ENCODE assay signal across 13 cellular contexts in genomic region chr17:61124562-61124961, GRCh38.
DNase-seq lines count a peak whose midpoint lies in the region; ATAC-seq and TF ChIP-seq lines count a peak whose summit lies in the region.
"Had no signal": no experiment of that assay in that cellular context is flagged by ENCODE, and none has a peak within 500 bp of the region (broad histone marks: within the 10 kb centered on the region; RNA-seq: fewer than 3 reads in every experiment).

No MANE protein-coding gene starts in this region.

- H4K20me1 ChIP-seq in PC-3 (ENCODE audit: low read length): no peaks in the 10 kb centered on the region
- H4K20me1 ChIP-seq: BLaER1 treated with 17β-estradiol and CSF1 and Interleukin-3, amounts not matched to agents 10 nM and 100 nM had no signal

- H3K27ac ChIP-seq in PC-3 (ENCODE audit: low read length): no peak overlapping the region
- H3K27ac ChIP-seq: BLaER1 treated with 17β-estradiol and CSF1 and Interleukin-3, amounts not matched to agents 10 nM and 100 nM had no signal

- DNase-seq in NCI-H2171 treated with DMSO at 0.1 percent for 48 hours (lab: John Stamatoyannopoulos, UW) (peak; percentile 31), NCI-H2171 (lab: John Stamatoyannopoulos, UW) (no peak), NCI-H1105 treated with DMSO at 0.1 percent for 48 hours (lab: John Stamatoyannopoulos, UW) (peak; percentile 76), PC-3 (peak; percentile 24), mesothelial cell of epicardium (ENCODE audit: low spot score in 2 of 2, unreplicated experiment in 2 of 2) (no peak), CD14-positive monocyte (ENCODE audit: low spot score) (no peak), Caco-2 (no peak)
- DNase-seq: ACHN; CD4-positive, alpha-beta T cell; DMS79 had no signal

- no peak overlapping the region for H2AFZ ChIP-seq in PC-3 (ENCODE audit: low read length)

- no peaks in the 10 kb centered on the region for H3K9me2 ChIP-seq in PC-3 (replicated peaks; ENCODE audit: low read length)

- TF ChIP-seq CTCF in PC-3 (conservative IDR thresholded peaks at IDR 0.05; ENCODE audit: low read depth, low read length) (no peak), mesothelial cell of epicardium (IDR thresholded peaks at IDR 0.05; ENCODE audit: unreplicated experiment) (no peak), CD14-positive monocyte (IDR thresholded peaks at IDR 0.05) (no peak), Caco-2 (IDR thresholded peaks at IDR 0.05; ENCODE audit: insufficient read depth in 1 of 2, low read depth in 1 of 2, low read length in 1 of 2, severe bottlenecking in 1 of 2, unreplicated experiment in 1 of 2) (no peak)

- H3K4me2 ChIP-seq in PC-3 (ENCODE audit: low read length): no peak overlapping the region
- H3K4me2 ChIP-seq: BLaER1 treated with 17β-estradiol and CSF1 and Interleukin-3, amounts not matched to agents 10 nM and 100 nM had no signal

- no peak for ATAC-seq in PC-3
- ATAC-seq: GM12878, HCT116 had no signal

- H3K36me3 ChIP-seq in PC-3 (ENCODE audit: low read depth, low read length) (no peaks in the 10 kb centered on the region), Caco-2 (ENCODE audit: control insufficient read depth, insufficient read depth, low read length) (no peaks in the 10 kb centered on the region)
- H3K36me3 ChIP-seq: BLaER1 treated with 17β-estradiol and CSF1 and Interleukin-3, amounts not matched to agents 10 nM and 100 nM had no signal

- POLR2A ChIA-PET in PC-3 (lab: Charles Lee; ENCODE audit: unreplicated experiment) (no interaction called here), Caco-2 (lab: Charles Lee) (no interaction called here)

- CTCF ChIA-PET in PC-3 (lab: Charles Lee): no interaction called here
- CTCF ChIA-PET in Caco-2 (lab: Charles Lee): no interaction called here

- H3K4me1 ChIP-seq in PC-3 (ENCODE audit: insufficient read depth, low read length) (peaks cover 7% of the 10 kb centered on the region), Caco-2 (no peaks in the 10 kb centered on the region)

- H3K9ac ChIP-seq in PC-3 (ENCODE audit: low read length): no peak overlapping the region
- H3K9ac ChIP-seq: BLaER1 treated with 17β-estradiol and CSF1 and Interleukin-3, amounts not matched to agents 10 nM and 100 nM had no signal

- peaks cover 64% of the 10 kb centered on the region for H3K4me1 Mint-ChIP-seq in mesothelial cell of epicardium
- peaks cover 25% of the 10 kb centered on the region for H3K4me1 Mint-ChIP-seq in CD14-positive monocyte
- no peaks in the 10 kb centered on the region for H3K4me1 Mint-ChIP-seq in Caco-2 (ENCODE audit: low read depth, unreplicated experiment)

- H3K27ac Mint-ChIP-seq in mesothelial cell of epicardium: peak overlapping the region; percentile 51
- H3K27ac Mint-ChIP-seq in CD14-positive monocyte: no peak overlapping the region
- no peak overlapping the region for H3K27ac Mint-ChIP-seq in Caco-2 (ENCODE audit: unreplicated experiment)
- H3K27ac Mint-ChIP-seq: CD4-positive, alpha-beta T cell had no signal

- H3K27me3 ChIP-seq in PC-3 (ENCODE audit: low read length) (no peaks in the 10 kb centered on the region), Caco-2 (replicated peaks; ENCODE audit: control insufficient read depth, insufficient read depth, low read length) (no peaks in the 10 kb centered on the region)
- H3K27me3 ChIP-seq: BLaER1 treated with 17β-estradiol and CSF1 and Interleukin-3, amounts not matched to agents 10 nM and 100 nM had no signal

- H3K4me3 ChIP-seq in PC-3 (ENCODE audit: low read length): no peak overlapping the region
- no peak overlapping the region for H3K4me3 ChIP-seq in Caco-2 (ENCODE audit: low read depth, low read length)
- H3K4me3 ChIP-seq: BLaER1 treated with 17β-estradiol and CSF1 and Interleukin-3, amounts not matched to agents 10 nM and 100 nM; GM12878 had no signal

- H3K4me3 Mint-ChIP-seq in mesothelial cell of epicardium (no peak overlapping the region), CD14-positive monocyte (no peak overlapping the region), Caco-2 (ENCODE audit: unreplicated experiment) (no peak overlapping the region)
- H3K4me3 Mint-ChIP-seq: CD4-positive, alpha-beta T cell had no signal

- no peaks in the 10 kb centered on the region for H3F3A ChIP-seq in PC-3 (ENCODE audit: low read length, unreplicated experiment)

- no peaks in the 10 kb centered on the region for H3K9me3 ChIP-seq in PC-3 (ENCODE audit: low read length)
- H3K9me3 ChIP-seq in Caco-2: no peaks in the 10 kb centered on the region
- H3K9me3 ChIP-seq: BLaER1 treated with 17β-estradiol and CSF1 and Interleukin-3, amounts not matched to agents 10 nM and 100 nM had no signal

- H3K79me2 ChIP-seq in PC-3 (ENCODE audit: low read length): no peaks in the 10 kb centered on the region

- intact Hi-C loops in PC-3 (cut with micrococcal nuclease) (no loop called here), CD14-positive monocyte (cut with micrococcal nuclease) (no loop called here), Caco-2 (cut with micrococcal nuclease; ENCODE audit: unreplicated experiment) (no loop called here)

- BruUV-seq in PC-3 (replicated peaks; lab: Mats Ljungman, UMichigan) (no TSS peak), Caco-2 (replicated peaks; lab: Mats Ljungman, UMichigan) (no TSS peak)

- H3K27me3 Mint-ChIP-seq in mesothelial cell of epicardium (ENCODE audit: low read depth): no peaks in the 10 kb centered on the region
- no peaks in the 10 kb centered on the region for H3K27me3 Mint-ChIP-seq in CD14-positive monocyte (ENCODE audit: low read depth in 3 of 3)
- no peaks in the 10 kb centered on the region for H3K27me3 Mint-ChIP-seq in Caco-2 (ENCODE audit: insufficient read depth, unreplicated experiment)
- H3K27me3 Mint-ChIP-seq: CD4-positive, alpha-beta T cell had no signal

- H3K9me3 Mint-ChIP-seq in mesothelial cell of epicardium (peaks cover 5% of the 10 kb centered on the region), CD14-positive monocyte (peaks cover 0 to 2% (median 0%) of the 10 kb centered on the region in 7 donors), Caco-2 (ENCODE audit: unreplicated experiment) (no peaks in the 10 kb centered on the region)
- H3K9me3 Mint-ChIP-seq: CD4-positive, alpha-beta T cell had no signal

- H3K36me3 Mint-ChIP-seq in mesothelial cell of epicardium (peaks cover 3% of the 10 kb centered on the region), CD14-positive monocyte (peaks cover 0 to 2% of the 10 kb centered on the region in 2 donors), Caco-2 (ENCODE audit: insufficient read depth, unreplicated experiment) (no peaks in the 10 kb centered on the region)

Comparison
In these comparisons a context has a peak if more than half of its experiments do, and no peak if none do; other contexts are left out.
1. DNase-seq: peak in NCI-H2171 treated with DMSO at 0.1 percent for 48 hours (single experiment), NCI-H1105 treated with DMSO at 0.1 percent for 48 hours (single experiment) and PC-3 (single experiment); none in NCI-H2171 (single experiment), mesothelial cell of epicardium (0 of 2), CD14-positive monocyte (single experiment) and Caco-2 (0 of 2).